10 cellular contexts compared by ENCODE assay signal in the genomic region with DNA sequence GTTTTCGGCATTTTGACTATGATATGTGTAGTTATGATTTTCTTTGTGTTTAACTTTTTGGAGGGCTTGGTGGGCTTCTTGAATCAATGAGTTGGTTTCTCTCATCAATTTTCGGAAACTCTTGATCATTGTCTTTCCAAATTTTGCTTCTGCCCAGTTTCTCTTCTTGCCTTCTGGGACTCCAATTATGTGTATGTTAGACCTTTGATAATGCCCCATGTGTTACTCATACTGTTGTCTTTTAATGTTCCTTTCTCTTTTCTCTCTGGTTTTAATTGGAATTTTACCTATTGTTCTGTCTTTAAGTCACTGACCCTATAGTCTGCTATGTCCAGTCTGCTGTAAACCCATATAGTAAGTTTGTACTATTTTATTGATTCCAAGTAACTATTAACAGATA. TPM values are rescaled to one million over a fixed set of nuclear protein-coding genes. Genes with fewer than 3 reads are reported as not detected.
"Had no signal": no experiment of that assay in that cellular context is flagged by ENCODE, and none has a peak within 500 bp of the region (broad histone marks: within the 10 kb centered on the region; RNA-seq: fewer than 3 reads in every experiment).

No MANE protein-coding gene starts in this region.

- H3K4me1 ChIP-seq: HAP-1 had no signal

- H3K27ac ChIP-seq: HL-60 had no signal

- DNase-seq: GOT3, H7, IMR-90, KG1 had no signal

- H3K9me3 ChIP-seq: HAP-1 had no signal

- H3K4me3 ChIP-seq: HAP-1, K562 had no signal

- H3K36me3 ChIP-seq: HAP-1 had no signal

- ATAC-seq: HCT116, K562 had no signal

RNA-seq across cellular contexts. Expression of gene KCNIP1, which starts 41.5 kb away (rescaled TPM):
- total RNA-seq: H4, HT-29, IMR-90, K562 had no signal
- polyA plus RNA-seq: IMR-90, K562 had no signal
